8 cellular contexts compared by ENCODE assay signal in genomic region chr19:3224346-3225325, GRCh38. TPM values are rescaled to one million over a fixed set of nuclear protein-coding genes. Genes with fewer than 3 reads are reported as not detected.
A peak's percentile ranks its signal among the peaks of the same experiment; 100 is the strongest.
DNase-seq lines count a peak whose midpoint lies in the region; ATAC-seq and TF ChIP-seq lines count a peak whose summit lies in the region.

TSS of gene CELF5 (plus strand) at chr19:3224661. CDS start at chr19:3224740, 79 bp downstream.

- H3K9me3 Mint-ChIP-seq in activated T-cell treated with anti-CD3 and anti-CD28 coated beads, Interleukin-2, amount 50 U/mL, for 24 hours = no peaks in the 10 kb centered on the region

- in situ Hi-C loops in transverse colon (cut with MboI; ENCODE audit: low pct_ligation_motif_present in 1 of 4, low pct_unique_long_range_greater_than_20kb in 1 of 4, low sequenced_read_pairs in 3 of 4) = no loop called here

- peak; percentile 75 for TF ChIP-seq CTCF in GM12875 (IDR thresholded peaks at IDR 0.05; ENCODE audit: borderline replicate concordance, insufficient read depth, low read depth, low read length)
- TF ChIP-seq CTCF in osteoblast (IDR thresholded peaks at IDR 0.05; ENCODE audit: extremely low read depth, low read depth, low read length) = peak; percentile 9
- TF ChIP-seq CTCF in transverse colon (IDR thresholded peaks at IDR 0.05) = peak in 4 of 5 experiments; percentile 21 to 67 (median 48)

- no peak within 1 kb of the TSS for H3K27ac Mint-ChIP-seq in activated T-cell treated with anti-CD3 and anti-CD28 coated beads, Interleukin-2, amount 50 U/mL, for 24 hours

- peaks cover 31% of the 10 kb centered on the region for H3K27me3 Mint-ChIP-seq in activated T-cell treated with anti-CD3 and anti-CD28 coated beads, Interleukin-2, amount 50 U/mL, for 24 hours

- H3K4me1 ChIP-seq in osteoblast (ENCODE audit: insufficient read depth, low read length) = no peaks in the 10 kb centered on the region
- peaks cover 0 to 6% (median 3%) of the 10 kb centered on the region in 4 donors for H3K4me1 ChIP-seq in transverse colon

- ATAC-seq in GM21367 (IDR thresholded peaks at IDR 0.05; ENCODE audit: unreplicated experiment) = no peak

- H3K36me3 Mint-ChIP-seq in activated T-cell treated with anti-CD3 and anti-CD28 coated beads, Interleukin-2, amount 50 U/mL, for 24 hours (ENCODE audit: low read depth) = no peaks in the 10 kb centered on the region

- H3K79me2 ChIP-seq in osteoblast (ENCODE audit: insufficient read depth, low read length) = no peaks in the 10 kb centered on the region

- H3K27ac ChIP-seq in osteoblast (ENCODE audit: low read depth, low read length) (no peak within 1 kb of the TSS), transverse colon (no peak within 1 kb of the TSS)

- intact Hi-C loops in transverse colon (cut with DNase I; ENCODE audit: low total_unique reads) = no loop called here

- H4K20me1 ChIP-seq in osteoblast (ENCODE audit: insufficient read depth, low read length) = no peaks in the 10 kb centered on the region

- H2AFZ ChIP-seq in osteoblast (ENCODE audit: low read length) = no peak within 1 kb of the TSS

- DNase-seq in NCI-H345 treated with DMSO at 0.1 percent for 48 hours (lab: John Stamatoyannopoulos, UW; ENCODE audit: unreplicated experiment) = peak; percentile 27
- peak; percentile 76 for DNase-seq in activated T-cell treated with anti-CD3 and anti-CD28 coated beads, Interleukin-2, amount 50 U/mL, for 24 hours
- peak; percentile 3 for DNase-seq in fibroblast of peridontal ligament (ENCODE audit: extremely low read depth)
- DNase-seq in osteoblast (ENCODE audit: insufficient read length, low spot score, missing footprints) = peak; percentile 99
- peak; percentile 53 for DNase-seq in transverse colon
- DNase-seq in foreskin melanocyte = no peak

- WGBS in transverse colon (ENCODE audit: low coverage in 1 of 2), 2 donors = 3% methylated on average over 44 of the region's 99 CpGs; no CpG with 5 or more reads in 1 of the 2 donors

- no peaks in the 10 kb centered on the region for H3K36me3 ChIP-seq in osteoblast (ENCODE audit: insufficient read depth, low read length)
- H3K36me3 ChIP-seq in transverse colon = no peaks in the 10 kb centered on the region

- no peaks in the 10 kb centered on the region for H3K4me1 Mint-ChIP-seq in activated T-cell treated with anti-CD3 and anti-CD28 coated beads, Interleukin-2, amount 50 U/mL, for 24 hours (ENCODE audit: low read depth)

- no peak within 1 kb of the TSS for H3K4me3 ChIP-seq in GM12875 (ENCODE audit: low read depth, low read length)
- H3K4me3 ChIP-seq in osteoblast (ENCODE audit: insufficient read depth, low read length) = no peak within 1 kb of the TSS
- H3K4me3 ChIP-seq in transverse colon = peak within 1 kb of the TSS in 2 of 4 donors; percentile 24 to 39

- TF ChIP-seq POLR2A in transverse colon (IDR thresholded peaks at IDR 0.05) = no peak

- H3K27me3 ChIP-seq in osteoblast (ENCODE audit: insufficient read depth, low read length) (peaks cover 34% of the 10 kb centered on the region), transverse colon (peaks cover 75% of the 10 kb centered on the region)

- H3K4me2 ChIP-seq in osteoblast (ENCODE audit: insufficient read depth, low read length) = no peak within 1 kb of the TSS

- H3K9me3 ChIP-seq in osteoblast (ENCODE audit: low read depth, low read length) (no peaks in the 10 kb centered on the region), transverse colon (no peaks in the 10 kb centered on the region)

- TF ChIP-seq EP300 in transverse colon (IDR thresholded peaks at IDR 0.05; ENCODE audit: low read depth) = no peak

- no peak within 1 kb of the TSS for H3K4me3 Mint-ChIP-seq in activated T-cell treated with anti-CD3 and anti-CD28 coated beads, Interleukin-2, amount 50 U/mL, for 24 hours

RNA-seq across cellular contexts. Expression of gene CELF5, which starts in this region (rescaled TPM):
- total RNA-seq in osteoblast (not detected in 2 replicates), transverse colon (under 1 TPM in 2 of 4 donors, not detected in 2; 0.27 to 0.48 TPM)

Comparison
In these comparisons a context has a peak if more than half of its experiments do, and no peak if none do; other contexts are left out.
1. Peak in DNase-seq in osteoblast; RNA of the gene not detected or under 1 TPM.
2. Peak in DNase-seq in transverse colon; RNA of the gene not detected or under 1 TPM.
3. CTCF ChIP-seq: peak in every context shown above with its lines; median percentile 75 in GM12875; 48 in transverse colon; 9 in osteoblast.